In the genomic region with DNA sequence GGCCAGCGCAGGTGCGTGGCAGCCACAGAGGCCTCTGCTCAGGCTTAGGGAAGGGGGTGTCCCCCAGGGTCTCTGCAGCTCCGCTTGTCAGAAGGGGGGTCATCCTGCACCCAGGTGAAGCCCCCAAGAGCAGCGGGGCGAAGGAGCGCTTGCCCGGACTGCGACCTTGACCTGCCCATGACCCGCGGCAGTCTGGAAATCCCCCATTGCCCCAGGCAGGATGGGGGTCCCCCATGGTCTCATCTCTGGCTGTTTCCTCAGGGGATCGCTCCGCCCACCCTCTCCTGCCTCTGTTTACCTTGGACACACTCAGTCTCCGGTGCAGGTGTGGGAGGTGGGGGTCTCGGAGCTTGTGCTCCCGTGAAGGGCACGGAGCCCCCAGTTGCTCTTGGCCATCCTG, we compare ENCODE assay signal across 1 cellular context.
TF ChIP-seq lines count a peak whose summit lies in the region.

No MANE protein-coding gene starts in this region.

TF ChIP-seq in GM12878, 131 proteins besides CTCF, POLR2A, EP300 and RAD21:
- TF ChIP-seq SREBF1 (IDR thresholded peaks at IDR 0.05; ENCODE audit: low read length): no peak
- TF ChIP-seq, protein P1, sequence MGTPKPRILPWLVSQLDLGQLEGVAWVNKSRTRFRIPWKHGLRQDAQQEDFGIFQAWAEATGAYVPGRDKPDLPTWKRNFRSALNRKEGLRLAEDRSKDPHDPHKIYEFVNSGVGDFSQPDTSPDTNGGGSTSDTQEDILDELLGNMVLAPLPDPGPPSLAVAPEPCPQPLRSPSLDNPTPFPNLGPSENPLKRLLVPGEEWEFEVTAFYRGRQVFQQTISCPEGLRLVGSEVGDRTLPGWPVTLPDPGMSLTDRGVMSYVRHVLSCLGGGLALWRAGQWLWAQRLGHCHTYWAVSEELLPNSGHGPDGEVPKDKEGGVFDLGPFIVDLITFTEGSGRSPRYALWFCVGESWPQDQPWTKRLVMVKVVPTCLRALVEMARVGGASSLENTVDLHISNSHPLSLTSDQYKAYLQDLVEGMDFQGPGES (IDR thresholded peaks at IDR 0.05): no peak
- TF ChIP-seq, protein P2, sequence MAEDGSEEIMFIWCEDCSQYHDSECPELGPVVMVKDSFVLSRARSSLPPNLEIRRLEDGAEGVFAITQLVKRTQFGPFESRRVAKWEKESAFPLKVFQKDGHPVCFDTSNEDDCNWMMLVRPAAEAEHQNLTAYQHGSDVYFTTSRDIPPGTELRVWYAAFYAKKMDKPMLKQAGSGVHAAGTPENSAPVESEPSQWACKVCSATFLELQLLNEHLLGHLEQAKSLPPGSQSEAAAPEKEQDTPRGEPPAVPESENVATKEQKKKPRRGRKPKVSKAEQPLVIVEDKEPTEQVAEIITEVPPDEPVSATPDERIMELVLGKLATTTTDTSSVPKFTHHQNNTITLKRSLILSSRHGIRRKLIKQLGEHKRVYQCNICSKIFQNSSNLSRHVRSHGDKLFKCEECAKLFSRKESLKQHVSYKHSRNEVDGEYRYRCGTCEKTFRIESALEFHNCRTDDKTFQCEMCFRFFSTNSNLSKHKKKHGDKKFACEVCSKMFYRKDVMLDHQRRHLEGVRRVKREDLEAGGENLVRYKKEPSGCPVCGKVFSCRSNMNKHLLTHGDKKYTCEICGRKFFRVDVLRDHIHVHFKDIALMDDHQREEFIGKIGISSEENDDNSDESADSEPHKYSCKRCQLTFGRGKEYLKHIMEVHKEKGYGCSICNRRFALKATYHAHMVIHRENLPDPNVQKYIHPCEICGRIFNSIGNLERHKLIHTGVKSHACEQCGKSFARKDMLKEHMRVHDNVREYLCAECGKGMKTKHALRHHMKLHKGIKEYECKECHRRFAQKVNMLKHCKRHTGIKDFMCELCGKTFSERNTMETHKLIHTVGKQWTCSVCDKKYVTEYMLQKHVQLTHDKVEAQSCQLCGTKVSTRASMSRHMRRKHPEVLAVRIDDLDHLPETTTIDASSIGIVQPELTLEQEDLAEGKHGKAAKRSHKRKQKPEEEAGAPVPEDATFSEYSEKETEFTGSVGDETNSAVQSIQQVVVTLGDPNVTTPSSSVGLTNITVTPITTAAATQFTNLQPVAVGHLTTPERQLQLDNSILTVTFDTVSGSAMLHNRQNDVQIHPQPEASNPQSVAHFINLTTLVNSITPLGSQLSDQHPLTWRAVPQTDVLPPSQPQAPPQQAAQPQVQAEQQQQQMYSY (CRISPR knock-in tag; IDR thresholded peaks at IDR 0.05): no peak
- TF ChIP-seq BHLHE40 (IDR thresholded peaks at IDR 0.05; ENCODE audit: borderline replicate concordance in 1 of 2, low read depth in 2 of 2, low read length in 1 of 2): no peak
- TF ChIP-seq, protein P3, sequence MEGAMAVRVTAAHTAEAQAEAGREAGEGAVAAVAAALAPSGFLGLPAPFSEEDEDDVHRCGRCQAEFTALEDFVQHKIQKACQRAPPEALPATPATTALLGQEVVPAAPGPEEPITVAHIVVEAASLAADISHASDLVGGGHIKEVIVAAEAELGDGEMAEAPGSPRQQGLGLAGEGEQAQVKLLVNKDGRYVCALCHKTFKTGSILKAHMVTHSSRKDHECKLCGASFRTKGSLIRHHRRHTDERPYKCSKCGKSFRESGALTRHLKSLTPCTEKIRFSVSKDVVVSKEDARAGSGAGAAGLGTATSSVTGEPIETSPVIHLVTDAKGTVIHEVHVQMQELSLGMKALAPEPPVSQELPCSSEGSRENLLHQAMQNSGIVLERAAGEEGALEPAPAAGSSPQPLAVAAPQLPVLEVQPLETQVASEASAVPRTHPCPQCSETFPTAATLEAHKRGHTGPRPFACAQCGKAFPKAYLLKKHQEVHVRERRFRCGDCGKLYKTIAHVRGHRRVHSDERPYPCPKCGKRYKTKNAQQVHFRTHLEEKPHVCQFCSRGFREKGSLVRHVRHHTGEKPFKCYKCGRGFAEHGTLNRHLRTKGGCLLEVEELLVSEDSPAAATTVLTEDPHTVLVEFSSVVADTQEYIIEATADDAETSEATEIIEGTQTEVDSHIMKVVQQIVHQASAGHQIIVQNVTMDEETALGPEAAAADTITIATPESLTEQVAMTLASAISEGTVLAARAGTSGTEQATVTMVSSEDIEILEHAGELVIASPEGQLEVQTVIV (IDR thresholded peaks at IDR 0.05; ENCODE audit: borderline replicate concordance, partially characterized antibody): no peak
- 0 out of 2 replicates have a peak, but pooled peaks have one; percentile 21 for TF ChIP-seq DPF2 (IDR thresholded peaks at IDR 0.05)
- no peak for TF ChIP-seq CREB1 (IDR thresholded peaks at IDR 0.05; ENCODE audit: low read depth)
- peak; percentile 51 for TF ChIP-seq NR2F1 (conservative IDR thresholded peaks at IDR 0.05)
- TF ChIP-seq, protein P4, sequence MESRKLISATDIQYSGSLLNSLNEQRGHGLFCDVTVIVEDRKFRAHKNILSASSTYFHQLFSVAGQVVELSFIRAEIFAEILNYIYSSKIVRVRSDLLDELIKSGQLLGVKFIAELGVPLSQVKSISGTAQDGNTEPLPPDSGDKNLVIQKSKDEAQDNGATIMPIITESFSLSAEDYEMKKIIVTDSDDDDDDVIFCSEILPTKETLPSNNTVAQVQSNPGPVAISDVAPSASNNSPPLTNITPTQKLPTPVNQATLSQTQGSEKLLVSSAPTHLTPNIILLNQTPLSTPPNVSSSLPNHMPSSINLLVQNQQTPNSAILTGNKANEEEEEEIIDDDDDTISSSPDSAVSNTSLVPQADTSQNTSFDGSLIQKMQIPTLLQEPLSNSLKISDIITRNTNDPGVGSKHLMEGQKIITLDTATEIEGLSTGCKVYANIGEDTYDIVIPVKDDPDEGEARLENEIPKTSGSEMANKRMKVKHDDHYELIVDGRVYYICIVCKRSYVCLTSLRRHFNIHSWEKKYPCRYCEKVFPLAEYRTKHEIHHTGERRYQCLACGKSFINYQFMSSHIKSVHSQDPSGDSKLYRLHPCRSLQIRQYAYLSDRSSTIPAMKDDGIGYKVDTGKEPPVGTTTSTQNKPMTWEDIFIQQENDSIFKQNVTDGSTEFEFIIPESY (IDR thresholded peaks at IDR 0.05): peak; percentile 97
- TF ChIP-seq MTA3 (IDR thresholded peaks at IDR 0.05; ENCODE audit: borderline replicate concordance, low read length): no peak
TF ChIP-seq in GM12878: peak in this region for 3.
